In the genomic region with DNA sequence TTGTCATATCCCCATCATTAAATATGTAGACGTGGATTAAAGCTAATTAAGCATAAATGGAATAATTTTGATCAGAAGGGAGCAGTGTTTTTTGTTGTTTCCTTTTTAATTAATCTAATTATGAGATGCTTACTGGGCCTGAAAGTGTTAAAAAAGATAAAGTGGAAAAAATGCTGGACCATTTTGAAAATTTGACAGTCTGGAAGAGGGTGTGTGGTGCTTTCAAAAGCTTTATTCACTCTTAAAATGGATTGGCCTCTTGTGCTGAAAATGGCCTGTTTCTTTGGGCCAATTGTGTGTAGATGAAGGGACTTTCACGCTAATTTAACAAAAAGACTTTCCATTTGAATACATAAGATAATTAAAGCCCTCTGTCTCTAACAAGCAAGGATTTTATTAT, we compare ENCODE assay signal across 8 cellular contexts.
DNase-seq lines count a peak whose midpoint lies in the region; ATAC-seq and TF ChIP-seq lines count a peak whose summit lies in the region.

No MANE protein-coding gene starts in this region.

- H3K27me3 ChIP-seq in HUES6 (ENCODE audit: control insufficient read depth, insufficient read depth, low read length) (no peaks in the 10 kb centered on the region), mucosa of rectum (ENCODE audit: control insufficient read depth in 2 of 2, insufficient read depth in 2 of 2, low read length in 2 of 2) (no peaks in the 10 kb centered on the region)

- H3K27ac ChIP-seq in 22Rv1 (peak overlapping the region; percentile 77), HUES6 (ENCODE audit: low read depth, low read length) (peak overlapping the region; percentile 96; the same call in 1 of the 2 replicates), mucosa of rectum (ENCODE audit: low read depth in 2 of 2, low read length in 2 of 2) (peak overlapping the region; percentile 75 to 81), caudate nucleus (ENCODE audit: low read depth, low read length) (no peak overlapping the region)

- H3K9me3 ChIP-seq in HUES6 (ENCODE audit: control insufficient read depth, insufficient read depth, low read depth, low read length) (no peaks in the 10 kb centered on the region), mucosa of rectum (ENCODE audit: control insufficient read depth in 2 of 2, low read length in 2 of 2) (no peaks in the 10 kb centered on the region)

- no peak for TF ChIP-seq CTCF in 22Rv1 (IDR thresholded peaks at IDR 0.05)
- no peak for TF ChIP-seq CTCF in cardiac fibroblast (IDR thresholded peaks at IDR 0.05; ENCODE audit: low read depth, low read length)

- H3K9ac ChIP-seq in HUES6 (ENCODE audit: low read length) (peak overlapping the region; percentile 97), mucosa of rectum (ENCODE audit: low read depth in 1 of 2, low read length in 2 of 2) (peak overlapping the region; percentile 65 to 88)

- peak overlapping the region; percentile 81 for H3K4me3 ChIP-seq in HUES6 (ENCODE audit: low read depth, low read length)
- H3K4me3 ChIP-seq in cardiac fibroblast (replicated peaks in 1 of 2; ENCODE audit: low read depth in 2 of 2, low read length in 2 of 2) = peak overlapping the region; percentile 67 to 75
- H3K4me3 ChIP-seq in mucosa of rectum (ENCODE audit: low read length in 2 of 2) = peak overlapping the region; percentile 91 to 98

- peaks cover 49% of the 10 kb centered on the region for H3K4me1 ChIP-seq in HUES6 (ENCODE audit: control insufficient read depth, insufficient read depth, low read length)
- peaks cover 38 to 43% of the 10 kb centered on the region in 2 donors for H3K4me1 ChIP-seq in mucosa of rectum (ENCODE audit: control insufficient read depth in 2 of 2, insufficient read depth in 2 of 2, low read length in 2 of 2)

- ATAC-seq in HG03439 (IDR thresholded peaks at IDR 0.05; ENCODE audit: unreplicated experiment) = no peak
- ATAC-seq in GM19324 (IDR thresholded peaks at IDR 0.05; ENCODE audit: low FRiP score, unreplicated experiment) = no peak

- no peaks in the 10 kb centered on the region for H3K36me3 ChIP-seq in HUES6 (ENCODE audit: control insufficient read depth, insufficient read depth, low read length)
- no peaks in the 10 kb centered on the region for H3K36me3 ChIP-seq in mucosa of rectum (ENCODE audit: control insufficient read depth in 2 of 2, insufficient read depth in 2 of 2, low read length in 2 of 2)

- DNase-seq in cardiac fibroblast (ENCODE audit: low read depth in 2 of 2) (no peak), caudate nucleus (lab: John Stamatoyannopoulos, UW) (no peak), NK-92 (lab: John Stamatoyannopoulos, UW; ENCODE audit: unreplicated experiment) (no peak)
